ENCODE assay signal across 17 cellular contexts in the genomic region with DNA sequence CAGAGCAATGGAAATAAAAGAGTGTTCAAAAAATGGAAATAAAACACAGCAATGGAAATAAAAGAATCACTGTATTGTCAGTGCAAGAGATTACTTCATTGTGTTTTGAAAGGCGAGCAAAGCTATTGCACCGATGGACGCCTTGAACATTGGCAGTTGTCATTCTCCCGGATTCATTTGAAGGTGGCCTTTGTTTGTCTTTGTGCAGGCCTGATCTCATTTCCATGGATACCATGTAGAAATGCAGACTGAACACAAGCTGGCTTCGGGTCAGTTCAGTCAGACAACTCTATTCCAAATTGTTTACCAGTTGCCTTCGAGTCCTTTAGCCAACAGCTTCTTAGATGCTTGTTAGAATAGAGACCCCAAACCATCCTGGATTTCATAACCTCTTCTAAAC. TPM values are rescaled to one million over a fixed set of nuclear protein-coding genes. Genes with fewer than 3 reads are reported as not detected.
DNase-seq lines count a peak whose midpoint lies in the region; ATAC-seq and TF ChIP-seq lines count a peak whose summit lies in the region.
"Had no signal": no experiment of that assay in that cellular context is flagged by ENCODE, and none has a peak within 500 bp of the region (broad histone marks: within the 10 kb centered on the region; RNA-seq: fewer than 3 reads in every experiment).

No MANE protein-coding gene starts in this region.

- POLR2A ChIA-PET in SK-N-SH (lab: Yijun Ruan, JAX), result interaction anchor here (0.6 kb wide), 1 partner anchor 155 kb away, joined by 3 read pairs; no protein-coding TSS in a partner anchor

- H3K4me3 Mint-ChIP-seq in type B pancreatic cell, result no peak overlapping the region
- H3K4me3 Mint-ChIP-seq in activated CD8-positive, alpha-beta memory T cell treated with anti-CD3 and anti-CD28 coated beads, Interleukin-2, amount 10 ng/mL, durations not matched to agents 7 days and 5 days, result no peak overlapping the region
- H3K4me3 Mint-ChIP-seq: T-cell had no signal

- H3K36me3 Mint-ChIP-seq in type B pancreatic cell, result peaks cover 4% of the 10 kb centered on the region
- H3K36me3 Mint-ChIP-seq in activated CD8-positive, alpha-beta memory T cell treated with anti-CD3 and anti-CD28 coated beads, Interleukin-2, amount 10 ng/mL, durations not matched to agents 7 days and 5 days, result peaks cover 48% of the 10 kb centered on the region
- H3K36me3 Mint-ChIP-seq: T-cell had no signal

- H3K27ac Mint-ChIP-seq in type B pancreatic cell, result peak overlapping the region; percentile 50
- no peak overlapping the region for H3K27ac Mint-ChIP-seq in activated CD8-positive, alpha-beta memory T cell treated with anti-CD3 and anti-CD28 coated beads, Interleukin-2, amount 10 ng/mL, durations not matched to agents 7 days and 5 days
- H3K27ac Mint-ChIP-seq: T-cell had no signal

- peaks cover 70% of the 10 kb centered on the region for H3F3A ChIP-seq in SK-N-SH (replicated peaks; ENCODE audit: insufficient read depth)

- peaks cover 19% of the 10 kb centered on the region for H4K20me1 ChIP-seq in SK-N-SH (ENCODE audit: insufficient read depth)

- 81% methylated on average over 6 of the region's 6 CpGs for WGBS in SK-N-SH (ENCODE audit: low lambda C conversion rate)
- 79 to 86% methylated on average over 5 to 6 of the region's 6 CpGs for WGBS in mesodermal cell (ENCODE audit: insufficient coverage in 2 of 2), 2 experiments
- 83 to 92% (median 84%) methylated on average over 6 of the region's 6 CpGs for WGBS in ovary, 3 donors

- H3K4me3 ChIP-seq in SK-N-SH (ENCODE audit: low read depth in 2 of 2, low read length in 1 of 2) (no peak overlapping the region), dorsolateral prefrontal cortex (peak overlapping the region in 17 of 59 donors; percentile 2 to 33 (median 20)), mesodermal cell (ENCODE audit: extremely low read depth, insufficient read depth, low read length, poor library complexity, severe bottlenecking) (no peak overlapping the region), ovary (no peak overlapping the region)

- intact Hi-C loops in dorsolateral prefrontal cortex (cut with DNase I) (loop anchor here (1.0 to 5.0 kb wide), 2 partner anchors 40 to 90 kb away; no protein-coding TSS in a partner anchor), ovary (cut with DNase I) (no loop called here)

- no peaks in the 10 kb centered on the region for H3K9me3 Mint-ChIP-seq in type B pancreatic cell
- no peaks in the 10 kb centered on the region for H3K9me3 Mint-ChIP-seq in activated CD8-positive, alpha-beta memory T cell treated with anti-CD3 and anti-CD28 coated beads, Interleukin-2, amount 10 ng/mL, durations not matched to agents 7 days and 5 days (ENCODE audit: low read depth)
- H3K9me3 Mint-ChIP-seq: T-cell had no signal

- no peaks in the 10 kb centered on the region for H3K27me3 ChIP-seq in SK-N-SH (ENCODE audit: insufficient read depth)
- peaks cover 0 to 40% (median 15%) of the 10 kb centered on the region in 45 donors for H3K27me3 ChIP-seq in dorsolateral prefrontal cortex
- H3K27me3 ChIP-seq in ovary, result no peaks in the 10 kb centered on the region

- CTCF ChIA-PET in SK-N-SH (lab: Yijun Ruan, JAX), result interaction anchor here (1.4 kb wide), 1 partner anchor 43 kb away, joined by 3 read pairs; no protein-coding TSS in a partner anchor
- CTCF ChIA-PET in activated CD8-positive, alpha-beta memory T cell treated with anti-CD3 and anti-CD28 coated beads, Interleukin-2, amount 10 ng/mL, durations not matched to agents 7 days and 5 days (lab: Charles Lee), result interaction anchor here (3.5 kb wide), 1 partner anchor 35 kb away, joined by 10 read pairs; no protein-coding TSS in a partner anchor

- H3K9ac ChIP-seq in SK-N-SH, result no peak overlapping the region

- TF ChIP-seq EP300 in SK-N-SH (IDR thresholded peaks at IDR 0.05; ENCODE audit: borderline replicate concordance in 1 of 2, low read depth in 1 of 2, low read length in 1 of 2) (no peak), ovary (IDR thresholded peaks at IDR 0.05) (no peak)

- H3K4me1 ChIP-seq in SK-N-SH (ENCODE audit: control insufficient read depth in 1 of 2, insufficient read depth in 2 of 2, low read depth in 1 of 2, low read length in 1 of 2), result peaks cover 0 to 38% of the 10 kb centered on the region in 2 experiments; a peak in 1 of 4 replicates
- peaks cover 7% of the 10 kb centered on the region for H3K4me1 ChIP-seq in mesodermal cell (ENCODE audit: control insufficient read depth, insufficient read depth, low read length, poor library complexity, severe bottlenecking)
- H3K4me1 ChIP-seq in ovary (ENCODE audit: insufficient read depth), result no peaks in the 10 kb centered on the region

- peaks cover 4% of the 10 kb centered on the region for H3K4me1 Mint-ChIP-seq in type B pancreatic cell (ENCODE audit: unreplicated experiment)
- H3K4me1 Mint-ChIP-seq in activated CD8-positive, alpha-beta memory T cell treated with anti-CD3 and anti-CD28 coated beads, Interleukin-2, amount 10 ng/mL, durations not matched to agents 7 days and 5 days, result peaks cover 47% of the 10 kb centered on the region
- H3K4me1 Mint-ChIP-seq: T-cell had no signal

- no peaks in the 10 kb centered on the region for H3K9me3 ChIP-seq in SK-N-SH
- no peaks in the 10 kb centered on the region for H3K9me3 ChIP-seq in mesodermal cell (ENCODE audit: control insufficient read depth, low read length)
- no peaks in the 10 kb centered on the region for H3K9me3 ChIP-seq in ovary

- DNase-seq in SK-N-SH (no peak), dorsolateral prefrontal cortex (peak in 8 of 10 donors; percentile 50 to 83 (median 55)), type B pancreatic cell (ENCODE audit: extremely low spot score, unreplicated experiment) (no peak), ovary (no peak), NCI-H1694 treated with DMSO at 0.1 percent for 48 hours (lab: John Stamatoyannopoulos, UW) (no peak)
- DNase-seq in activated CD8-positive, alpha-beta memory T cell treated with anti-CD3 and anti-CD28 coated beads, Interleukin-2, amount 10 ng/mL, durations not matched to agents 7 days and 5 days, result no peak
- DNase-seq: ACHN; activated CD4-positive, alpha-beta T cell treated with anti-CD3 and anti-CD28 coated beads, Interleukin-2, amount 50 U/mL, for 1 hour; activated gamma-delta T cell; cortex of kidney; DMS153; glutamatergic neuron; stimulated activated CD4-positive, alpha-beta T cell treated with anti-CD3 and anti-CD28 coated beads, Interleukin-2, amount 100 ng/mL, for 24 hours; stimulated activated naive CD8-positive, alpha-beta T cell treated with anti-CD3 and anti-CD28 coated beads, Interleukin-15, Interleukin-2, amounts not matched to agents 100 U/mL and 50 U/mL, for 24 hours; T-cell had no signal

- H3K79me2 ChIP-seq in SK-N-SH (ENCODE audit: insufficient read depth), result peaks cover 100% of the 10 kb centered on the region

- TF ChIP-seq POLR2A in ovary (IDR thresholded peaks at IDR 0.05), result no peak

- H2AFZ ChIP-seq in SK-N-SH (ENCODE audit: low read depth), result no peak overlapping the region

- H3K27me3 Mint-ChIP-seq in type B pancreatic cell, result peaks cover 6% of the 10 kb centered on the region
- H3K27me3 Mint-ChIP-seq in activated CD8-positive, alpha-beta memory T cell treated with anti-CD3 and anti-CD28 coated beads, Interleukin-2, amount 10 ng/mL, durations not matched to agents 7 days and 5 days, result peaks cover 2% of the 10 kb centered on the region

- no peaks in the 10 kb centered on the region for H3K9me2 ChIP-seq in SK-N-SH

- no peak for TF ChIP-seq CTCF in SK-N-SH (IDR thresholded peaks at IDR 0.05)
- TF ChIP-seq CTCF in dorsolateral prefrontal cortex (IDR thresholded peaks at IDR 0.05 in 54 of 56, conservative IDR thresholded peaks at IDR 0.05 in 2 of 56; ENCODE audit: low read depth in 1 of 56, partially characterized antibody in 56 of 56), result peak in 3 of 56 donors; percentile 2 to 16 (median 10)
- TF ChIP-seq CTCF in type B pancreatic cell (conservative IDR thresholded peaks at IDR 0.05), result no peak
- TF ChIP-seq CTCF in ovary (IDR thresholded peaks at IDR 0.05), result no peak

- H3K36me3 ChIP-seq in SK-N-SH (replicated peaks in 1 of 2; ENCODE audit: control insufficient read depth in 1 of 2, insufficient read depth in 2 of 2, low read length in 1 of 2), result peaks cover 5 to 67% of the 10 kb centered on the region in 2 experiments
- peaks cover 34% of the 10 kb centered on the region for H3K36me3 ChIP-seq in mesodermal cell (ENCODE audit: control insufficient read depth, insufficient read depth, low read length)
- no peaks in the 10 kb centered on the region for H3K36me3 ChIP-seq in ovary

- ATAC-seq in SK-N-SH treated with all-trans-retinoic acid at 6 μM for 48 hours, result no peak
- ATAC-seq in activated CD8-positive, alpha-beta memory T cell treated with anti-CD3 and anti-CD28 coated beads, Interleukin-2, amount 10 ng/mL, durations not matched to agents 7 days and 5 days, result no peak
- ATAC-seq: stimulated activated naive CD8-positive, alpha-beta T cell treated with anti-CD3 and anti-CD28 coated beads, Interleukin-15, Interleukin-2, amounts not matched to agents 100 U/mL and 50 U/mL, for 24 hours; T-cell had no signal

- H3K4me2 ChIP-seq in SK-N-SH, result peak overlapping the region; percentile 74

- TF ChIP-seq RAD21 in SK-N-SH (IDR thresholded peaks at IDR 0.05; ENCODE audit: low read length), result no peak

- H3K27ac ChIP-seq in SK-N-SH (ENCODE audit: low read depth in 2 of 2, low read length in 1 of 2) (peak overlapping the region in 1 of 2 experiments; percentile 75; a peak in 2 of 4 replicates), dorsolateral prefrontal cortex (peak overlapping the region; percentile 49 to 98 (median 93)), mesodermal cell (ENCODE audit: low read depth, low read length, severe bottlenecking) (peak overlapping the region; percentile 58), ovary (no peak overlapping the region)

TF ChIP-seq in SK-N-SH, 30 proteins besides CTCF, POLR2A, EP300 and RAD21 (continues in another document):
- TF ChIP-seq RCOR1 (IDR thresholded peaks at IDR 0.05; ENCODE audit: low read length) (no peak), TAF1 (IDR thresholded peaks at IDR 0.05; ENCODE audit: borderline replicate concordance, low read depth, low read length) (no peak), TCF12 (IDR thresholded peaks at IDR 0.05) (no peak)

RNA-seq across cellular contexts. Expression of gene ITGA2, which starts 8.3 kb away (rescaled TPM):
- polyA plus RNA-seq in SK-N-SH (2012; rRNA removed) (38.2 and 52.1 TPM in 2 replicates), ovary (1 to 10 TPM in 1 of 2 donors, under 1 TPM in 1; 0.86 to 8.4 TPM)
- polyA plus RNA-seq in SK-N-SH (2012; cell fraction: cytosol; rRNA removed), result 47.1 and 52.1 TPM in 2 replicates
- polyA plus RNA-seq in SK-N-SH (2012; cell fraction: nucleus; rRNA removed), result 24.2 and 48.6 TPM in 2 replicates
- total RNA-seq in dorsolateral prefrontal cortex (10 to 100 TPM in 39 of 120 experiments, 1 to 10 TPM in 80, under 1 TPM in 1; 0.84 to 36.5 (median 7.3) TPM), type B pancreatic cell (ENCODE audit: low replicate concordance) (8.0 and 9.5 TPM in 2 replicates), ovary (1 to 10 TPM in 6 of 7 donors, under 1 TPM in 1; 0.36 to 2.9 (median 1.7) TPM)
- polyA plus RNA-seq in mesodermal cell (2013, experiment 1 of 2), result 21.7 TPM
- 22.0 TPM for polyA plus RNA-seq in mesodermal cell (2013, experiment 2 of 2)
- 10 to 100 TPM; 17.6 to 37.0 TPM for total RNA-seq in activated CD8-positive, alpha-beta memory T cell treated with anti-CD3 and anti-CD28 coated beads, Interleukin-2, amount 10 ng/mL, durations not matched to agents 7 days and 5 days

Comparison
In these comparisons a context has a peak if more than half of its experiments do, and no peak if none do; other contexts are left out.
1. DNase-seq: peak in dorsolateral prefrontal cortex (8 of 10); none in SK-N-SH (single experiment), type B pancreatic cell (single experiment), activated CD8-positive, alpha-beta memory T cell treated with anti-CD3 and anti-CD28 coated beads, Interleukin-2, amount 10 ng/mL, durations not matched to agents 7 days and 5 days (single experiment), ovary (0 of 5) and NCI-H1694 treated with DMSO at 0.1 percent for 48 hours (single experiment).
2. H3K27ac ChIP-seq: peak in dorsolateral prefrontal cortex (59 of 59) and mesodermal cell (single experiment); none in ovary (0 of 2).
3. intact Hi-C loops: an anchor here in dorsolateral prefrontal cortex (1.0 to 5.0 kb wide); none called in ovary.